22 cellular contexts compared by ENCODE assay signal in genomic region chr3:113270786-113271185, GRCh38.
"Had no signal": no experiment of that assay in that cellular context is flagged by ENCODE, and none has a peak within 500 bp of the region (broad histone marks: within the 10 kb centered on the region; RNA-seq: fewer than 3 reads in every experiment).

No MANE protein-coding gene starts in this region.

- H3K4me1 Mint-ChIP-seq: activated T-helper 17 cell treated with anti-CD3 and anti-CD28 coated beads, Interleukin-2, amount 50 U/mL, for 72 hours had no signal

- H3K9me3 ChIP-seq: gastrocnemius medialis, heart left ventricle, left lung, right lobe of liver, SJCRH30, upper lobe of right lung had no signal

- H3K36me3 Mint-ChIP-seq: activated naive CD8-positive, alpha-beta T cell; natural killer cell; stimulated activated memory B cell treated with anti-CD40 and anti-IgM and Interleukin-4, amounts not matched to agents 10 μg/mL and 1 μg/mL and 100 μg/mL, for 72 hours; T-cell had no signal

- H3K27ac ChIP-seq: gastrocnemius medialis, left lung, parathyroid adenoma, right lobe of liver, SJCRH30, upper lobe of right lung had no signal

- H3K36me3 ChIP-seq: gastrocnemius medialis, left lung, right lobe of liver, SJCRH30, upper lobe of right lung had no signal

- H3K27ac Mint-ChIP-seq: activated naive CD8-positive, alpha-beta T cell; activated T-helper 17 cell treated with anti-CD3 and anti-CD28 coated beads, Interleukin-2, amount 50 U/mL, for 72 hours; mesothelial cell of epicardium; natural killer cell; stimulated activated memory B cell treated with anti-CD40 and anti-IgM and Interleukin-4, amounts not matched to agents 10 μg/mL and 1 μg/mL and 100 μg/mL, for 72 hours; T-cell; T-helper 2 cell treated with Interferon-gamma antibody and Interleukin-4, amounts not matched to agents 5 μg/mL and 100 μg/mL, for 36 hours had no signal

- H3K27me3 ChIP-seq: gastrocnemius medialis, heart left ventricle, left lung, right lobe of liver, SJCRH30, upper lobe of right lung had no signal

- H3K4me1 ChIP-seq: parathyroid adenoma, right lobe of liver, upper lobe of right lung had no signal

- H3K4me3 ChIP-seq: gastrocnemius medialis, heart left ventricle, left lung, lung, right lobe of liver, SJCRH30, skin epidermis, upper lobe of right lung had no signal

- H3K27me3 Mint-ChIP-seq: activated naive CD8-positive, alpha-beta T cell had no signal

- H3K9ac ChIP-seq: parathyroid adenoma had no signal

- ATAC-seq: activated T-helper 17 cell treated with anti-CD3 and anti-CD28 coated beads, Interleukin-2, amount 50 U/mL, for 72 hours; gastrocnemius medialis; heart left ventricle; left lung; natural killer cell; stimulated activated memory B cell treated with anti-CD40 and anti-IgM and Interleukin-4, amounts not matched to agents 10 μg/mL and 1 μg/mL and 100 μg/mL, for 72 hours; upper lobe of right lung had no signal

- H2AFZ ChIP-seq: parathyroid adenoma had no signal

- H3K79me2 ChIP-seq: parathyroid adenoma had no signal

- DNase-seq: activated CD4-positive, alpha-beta T cell treated with anti-CD3 and anti-CD28 coated beads for 1 hour; activated CD4-positive, alpha-beta T cell treated with anti-CD3 and anti-CD28 coated beads, Interleukin-2, amount 50 U/mL, for 1 hour; activated T-cell treated with anti-CD3 and anti-CD28 coated beads, Interleukin-2, amount 50 U/mL, for 1 hour; gastrocnemius medialis; heart left ventricle; islet precursor cell; left lung; natural killer cell; nucleus accumbens; stimulated activated CD4-positive, alpha-beta T cell treated with anti-CD3 and anti-CD28 coated beads, Interleukin-15, amount 100 ng/mL, for 24 hours; upper lobe of right lung had no signal

- H3K9me3 Mint-ChIP-seq: activated T-helper 17 cell treated with anti-CD3 and anti-CD28 coated beads, Interleukin-2, amount 50 U/mL, for 72 hours; mesothelial cell of epicardium; natural killer cell; stimulated activated memory B cell treated with anti-CD40 and anti-IgM and Interleukin-4, amounts not matched to agents 10 μg/mL and 1 μg/mL and 100 μg/mL, for 72 hours; T-cell; T-helper 2 cell treated with Interferon-gamma antibody and Interleukin-4, amounts not matched to agents 5 μg/mL and 100 μg/mL, for 36 hours had no signal

- H3K4me3 Mint-ChIP-seq: activated naive CD8-positive, alpha-beta T cell; activated T-helper 17 cell treated with anti-CD3 and anti-CD28 coated beads, Interleukin-2, amount 50 U/mL, for 72 hours; mesothelial cell of epicardium; natural killer cell; stimulated activated memory B cell treated with anti-CD40 and anti-IgM and Interleukin-4, amounts not matched to agents 10 μg/mL and 1 μg/mL and 100 μg/mL, for 72 hours; T-cell; T-helper 2 cell treated with Interferon-gamma antibody and Interleukin-4, amounts not matched to agents 5 μg/mL and 100 μg/mL, for 36 hours had no signal
